ENCODE assay signal across 9 cellular contexts in the genomic region with DNA sequence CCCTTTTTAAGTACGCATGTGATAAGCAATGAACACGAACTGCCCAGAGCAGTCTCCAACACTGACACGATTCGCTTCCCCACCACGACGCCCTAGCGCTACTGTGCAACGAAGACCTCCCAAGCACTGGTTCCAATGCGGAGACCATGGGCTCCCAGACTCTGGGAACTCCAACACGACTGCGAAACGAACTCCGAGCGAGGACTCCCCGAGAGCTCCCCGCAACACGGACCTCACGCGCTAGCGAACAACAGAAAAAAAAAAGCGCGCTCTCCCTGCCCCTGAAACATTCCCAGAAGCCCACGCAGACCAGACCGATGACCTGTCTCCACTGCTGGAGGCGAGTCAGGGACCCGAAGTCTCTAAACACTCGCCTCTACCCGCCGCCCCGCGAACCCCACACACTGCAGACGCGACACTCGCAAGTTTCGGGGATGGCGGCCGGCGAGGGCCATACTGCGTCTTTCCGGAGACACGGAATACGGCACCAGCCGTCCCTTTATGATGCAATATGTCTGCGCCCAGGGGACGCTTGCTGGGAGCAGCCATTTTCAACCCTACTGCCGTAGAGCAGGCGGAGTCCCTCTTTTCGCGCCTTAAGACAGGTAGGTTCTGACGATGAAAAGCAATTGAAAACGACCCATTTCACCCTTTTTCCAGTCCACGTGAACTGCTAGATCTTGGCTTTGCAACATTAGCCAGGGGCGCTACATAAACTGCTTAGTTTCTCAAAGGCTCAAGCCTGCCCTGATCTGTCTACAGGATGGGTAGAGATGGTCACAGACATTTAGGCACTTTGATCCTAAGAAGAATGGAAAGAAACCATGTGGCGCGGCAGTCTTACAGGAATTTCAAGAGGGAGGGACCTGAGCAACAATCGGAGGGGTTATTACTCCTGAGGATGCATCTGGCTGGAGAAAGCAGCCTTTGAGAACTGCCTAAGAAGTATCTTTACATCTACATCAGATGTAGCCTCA. TPM values are rescaled to one million over a fixed set of nuclear protein-coding genes. Genes with fewer than 3 reads are reported as not detected.
A peak's percentile ranks its signal among the peaks of the same experiment; 100 is the strongest.
DNase-seq lines count a peak whose midpoint lies in the region; ATAC-seq, FAIRE-seq and TF ChIP-seq lines count a peak whose summit lies in the region.
"Had no signal": no experiment of that assay in that cellular context is flagged by ENCODE, and none has a peak within 500 bp of the region (broad histone marks: within the 10 kb centered on the region; RNA-seq: fewer than 3 reads in every experiment).

A gene (minus strand): TSS at position 430 of the 977 bp plus-strand sequence. CDS start 7,569 bp downstream, outside the sequence.

- in situ Hi-C loops in G401 (cut with HindIII; ENCODE audit: low sequenced_read_pairs) = no loop called here

- peaks cover 15% of the 10 kb centered on the region for H3K9me3 ChIP-seq in RWPE2 (ENCODE audit: severe bottlenecking)

- peak within 1 kb of the TSS; percentile 26 for H3K27ac ChIP-seq in RWPE2 (ENCODE audit: poor library complexity, severe bottlenecking)
- H3K27ac ChIP-seq: KMS-11 had no signal

- FAIRE-seq in GM12892 (lab: Jason Lieb, UNC) = no peak

- no peaks in the 10 kb centered on the region for H3K4me1 ChIP-seq in RWPE2 (ENCODE audit: insufficient read depth, poor library complexity, severe bottlenecking)

- TF ChIP-seq POLR2A in GM12892 (IDR thresholded peaks at IDR 0.05; ENCODE audit: low read depth, low read length) = no peak

- intact Hi-C loops in activated naive CD4-positive, alpha-beta T cell treated with anti-CD3 and anti-CD28 coated beads for 36 hours (cut with micrococcal nuclease) = loop anchor here (2.0 kb wide), 1 partner anchor 17 kb away; a partner anchor contains a TSS

- CTCF ChIA-PET in activated naive CD4-positive, alpha-beta T cell treated with anti-CD3 and anti-CD28 coated beads for 36 hours (lab: Charles Lee) = no interaction called here

- peak within 1 kb of the TSS; percentile 73 for H3K4me3 Mint-ChIP-seq in activated naive CD4-positive, alpha-beta T cell treated with anti-CD3 and anti-CD28 coated beads for 36 hours
- peak within 1 kb of the TSS; percentile 91 for H3K4me3 Mint-ChIP-seq in natural killer cell treated with Interleukin-12 subunit alpha and Interleukin-12 subunit beta and Interleukin-15 and Interleukin-18, amount 100 ng/mL, for 72 hours

- no peaks in the 10 kb centered on the region for H3K27me3 ChIP-seq in RWPE2 (ENCODE audit: insufficient read depth, poor library complexity, severe bottlenecking)

- H3K27ac Mint-ChIP-seq in activated naive CD4-positive, alpha-beta T cell treated with anti-CD3 and anti-CD28 coated beads for 36 hours = peak within 1 kb of the TSS; percentile 13
- peak within 1 kb of the TSS; percentile 76 to 96 for H3K27ac Mint-ChIP-seq in natural killer cell treated with Interleukin-12 subunit alpha and Interleukin-12 subunit beta and Interleukin-15 and Interleukin-18, amount 100 ng/mL, for 72 hours

- peak; percentile 74 for DNase-seq in G401 (ENCODE audit: low spot score)
- peak; percentile 89 for DNase-seq in RWPE2 (ENCODE audit: low spot score)
- DNase-seq in activated naive CD4-positive, alpha-beta T cell treated with anti-CD3 and anti-CD28 coated beads for 36 hours = peak; percentile 61
- peak; percentile 85 for DNase-seq in foreskin melanocyte
- DNase-seq in natural killer cell treated with Interleukin-12 subunit alpha and Interleukin-12 subunit beta and Interleukin-15 and Interleukin-18, amount 100 ng/mL, for 72 hours (ENCODE audit: low spot score) = peak; percentile 87
- DNase-seq in stimulated activated CD8-positive, alpha-beta memory T cell treated with anti-CD3 and anti-CD28 coated beads, Interleukin-7, amount 100 ng/mL, for 48 hours (ENCODE audit: extremely low read depth in 1 of 2, low read depth in 1 of 2) = peak; percentile 25 to 58
- DNase-seq in GM12892 (ENCODE audit: insufficient read length) = no peak
- DNase-seq in DMS 273 (lab: John Stamatoyannopoulos, UW; ENCODE audit: unreplicated experiment) = no peak

- peak; percentile 88 for ATAC-seq in RWPE2 (ENCODE audit: low read depth)
- ATAC-seq in natural killer cell treated with Interleukin-12 subunit alpha and Interleukin-12 subunit beta and Interleukin-15 and Interleukin-18, amount 100 ng/mL, for 72 hours = peak; percentile 83 to 99

- peak within 1 kb of the TSS; percentile 47 for H3K4me3 ChIP-seq in RWPE2 (ENCODE audit: severe bottlenecking)

- TF ChIP-seq CTCF in RWPE2 (IDR thresholded peaks at IDR 0.05; ENCODE audit: poor library complexity, severe bottlenecking) = no peak

- peaks cover 86% of the 10 kb centered on the region for H3K36me3 Mint-ChIP-seq in activated naive CD4-positive, alpha-beta T cell treated with anti-CD3 and anti-CD28 coated beads for 36 hours (ENCODE audit: low read depth)
- peaks cover 84% of the 10 kb centered on the region for H3K36me3 Mint-ChIP-seq in natural killer cell treated with Interleukin-12 subunit alpha and Interleukin-12 subunit beta and Interleukin-15 and Interleukin-18, amount 100 ng/mL, for 72 hours

- H3K27me3 Mint-ChIP-seq in activated naive CD4-positive, alpha-beta T cell treated with anti-CD3 and anti-CD28 coated beads for 36 hours (ENCODE audit: low read depth) = no peaks in the 10 kb centered on the region
- H3K27me3 Mint-ChIP-seq in natural killer cell treated with Interleukin-12 subunit alpha and Interleukin-12 subunit beta and Interleukin-15 and Interleukin-18, amount 100 ng/mL, for 72 hours = no peaks in the 10 kb centered on the region

- peaks cover 3% of the 10 kb centered on the region for H3K4me1 Mint-ChIP-seq in activated naive CD4-positive, alpha-beta T cell treated with anti-CD3 and anti-CD28 coated beads for 36 hours (ENCODE audit: low read depth)
- peaks cover 0 to 13% of the 10 kb centered on the region in 2 donors for H3K4me1 Mint-ChIP-seq in natural killer cell treated with Interleukin-12 subunit alpha and Interleukin-12 subunit beta and Interleukin-15 and Interleukin-18, amount 100 ng/mL, for 72 hours (ENCODE audit: low read depth in 2 of 2)

- peaks cover 71% of the 10 kb centered on the region for H3K9me3 Mint-ChIP-seq in activated naive CD4-positive, alpha-beta T cell treated with anti-CD3 and anti-CD28 coated beads for 36 hours
- peaks cover 23% of the 10 kb centered on the region for H3K9me3 Mint-ChIP-seq in natural killer cell treated with Interleukin-12 subunit alpha and Interleukin-12 subunit beta and Interleukin-15 and Interleukin-18, amount 100 ng/mL, for 72 hours

- peaks cover 48% of the 10 kb centered on the region for H3K36me3 ChIP-seq in RWPE2 (ENCODE audit: low read depth)

RNA-seq across cellular contexts. Expression of the gene that starts here (rescaled TPM):
- total RNA-seq in G401 (2014; rRNA removed; shearing (Covaris generic)) = 3.0 and 3.3 TPM in 2 replicates
- total RNA-seq in activated naive CD4-positive, alpha-beta T cell treated with anti-CD3 and anti-CD28 coated beads for 36 hours = 1 to 10 TPM; 5.4 to 5.6 TPM
- total RNA-seq in natural killer cell treated with Interleukin-12 subunit alpha and Interleukin-12 subunit beta and Interleukin-15 and Interleukin-18, amount 100 ng/mL, for 72 hours = 1 to 10 TPM; 8.1 to 9.8 TPM
- polyA plus RNA-seq in GM12892 (2012; ENCODE audit: missing spikeins) = 3.0 TPM

Comparison
In these comparisons a context has a peak if more than half of its experiments do, and no peak if none do; other contexts are left out.
1. DNase-seq: peak in G401 (single experiment), RWPE2 (single experiment), activated naive CD4-positive, alpha-beta T cell treated with anti-CD3 and anti-CD28 coated beads for 36 hours (single experiment), foreskin melanocyte (single experiment), natural killer cell treated with Interleukin-12 subunit alpha and Interleukin-12 subunit beta and Interleukin-15 and Interleukin-18, amount 100 ng/mL, for 72 hours (single experiment) and stimulated activated CD8-positive, alpha-beta memory T cell treated with anti-CD3 and anti-CD28 coated beads, Interleukin-7, amount 100 ng/mL, for 48 hours (2 of 2); none in GM12892 (single experiment) and DMS 273 (single experiment).